ENCODE assay signal across 8 cellular contexts in genomic region chr3:16888785-16889607, GRCh38. TPM values are rescaled to one million over a fixed set of nuclear protein-coding genes. Genes with fewer than 3 reads are reported as not detected.
DNase-seq lines count a peak whose midpoint lies in the region; ATAC-seq and TF ChIP-seq lines count a peak whose summit lies in the region.

No MANE protein-coding gene starts in this region.

- no peaks in the 10 kb centered on the region; the same call in 1 of the 2 replicates for H3K36me3 ChIP-seq in DND-41 (ENCODE audit: insufficient read depth, low read length)

- H3K27me3 ChIP-seq in DND-41 (ENCODE audit: insufficient read depth, low read length, poor library complexity) (no peaks in the 10 kb centered on the region), dorsolateral prefrontal cortex (no peaks in the 10 kb centered on the region)

- H3K79me2 ChIP-seq in DND-41 (ENCODE audit: insufficient read depth, low read length) = peaks cover 80% of the 10 kb centered on the region

- no peaks in the 10 kb centered on the region for H3K9me3 ChIP-seq in DND-41 (ENCODE audit: insufficient read depth, low read length, severe bottlenecking)

- H3K4me3 ChIP-seq in DND-41 (ENCODE audit: low read depth in 1 of 2, low read length in 2 of 2) (peak overlapping the region in 1 of 2 experiments; percentile 93; a peak in 3 of 4 replicates), dorsolateral prefrontal cortex (peak overlapping the region in 38 of 59 donors; percentile 2 to 92 (median 83))

- peaks cover 53% of the 10 kb centered on the region for H3K4me1 ChIP-seq in DND-41 (ENCODE audit: insufficient read depth, low read length)

- H2AFZ ChIP-seq in DND-41 (ENCODE audit: low read depth, low read length) = 0 out of 2 replicates have a peak overlapping the region, but pooled peaks have one; percentile 2

- peaks cover 16% of the 10 kb centered on the region for H4K20me1 ChIP-seq in DND-41 (ENCODE audit: insufficient read depth, low read length)

- peak; percentile 78 for DNase-seq in DND-41
- no peak for DNase-seq in dorsolateral prefrontal cortex
- DNase-seq in DMS53 treated with DMSO at 0.1 percent for 48 hours (lab: John Stamatoyannopoulos, UW; ENCODE audit: unreplicated experiment) = no peak
- no peak for DNase-seq in SKM-1 treated with dmso at 0.1 percent for 144 hours (lab: John Stamatoyannopoulos, UW; ENCODE audit: unreplicated experiment)
- DNase-seq in activated effector memory CD4-positive, alpha-beta T cell treated with Interleukin-2 at 50 U/mL for 16 hours = no peak
- no peak for DNase-seq in anterior cingulate cortex (lab: John Stamatoyannopoulos, UW)

- H3K27ac ChIP-seq in DND-41 (ENCODE audit: low read length) (peak overlapping the region; percentile 62), dorsolateral prefrontal cortex (no peak overlapping the region)

- H3K4me2 ChIP-seq in DND-41 (ENCODE audit: insufficient read depth, low read length) = peak overlapping the region; percentile 95

- intact Hi-C loops in dorsolateral prefrontal cortex (cut with DNase I) = loop anchor here in 1 of 2 donors (10.0 kb wide), 1 partner anchor 136 kb away; no protein-coding TSS in a partner anchor

- ATAC-seq in DND-41 (ENCODE audit: insufficient read depth, low read depth) (peak; percentile 82), GM19463 (IDR thresholded peaks at IDR 0.05; ENCODE audit: unreplicated experiment) (peak; percentile 44), HG03460 (IDR thresholded peaks at IDR 0.05; ENCODE audit: unreplicated experiment) (peak; percentile 51)

- no peak for TF ChIP-seq CTCF in DND-41 (IDR thresholded peaks at IDR 0.05; ENCODE audit: borderline replicate concordance, extremely low read depth, low read length, poor library complexity, severe bottlenecking)
- TF ChIP-seq CTCF in dorsolateral prefrontal cortex (IDR thresholded peaks at IDR 0.05 in 54 of 56, conservative IDR thresholded peaks at IDR 0.05 in 2 of 56; ENCODE audit: low read depth in 1 of 56, partially characterized antibody in 56 of 56) = no peak

- peak overlapping the region; percentile 87 for H3K9ac ChIP-seq in DND-41 (ENCODE audit: low read depth, low read length)

RNA-seq across cellular contexts. Expression of gene PLCL2, which starts 4.2 kb away (rescaled TPM):
- 10 to 100 TPM; 11.0 to 46.8 (median 32.0) TPM for total RNA-seq in dorsolateral prefrontal cortex
